In the genomic region with DNA sequence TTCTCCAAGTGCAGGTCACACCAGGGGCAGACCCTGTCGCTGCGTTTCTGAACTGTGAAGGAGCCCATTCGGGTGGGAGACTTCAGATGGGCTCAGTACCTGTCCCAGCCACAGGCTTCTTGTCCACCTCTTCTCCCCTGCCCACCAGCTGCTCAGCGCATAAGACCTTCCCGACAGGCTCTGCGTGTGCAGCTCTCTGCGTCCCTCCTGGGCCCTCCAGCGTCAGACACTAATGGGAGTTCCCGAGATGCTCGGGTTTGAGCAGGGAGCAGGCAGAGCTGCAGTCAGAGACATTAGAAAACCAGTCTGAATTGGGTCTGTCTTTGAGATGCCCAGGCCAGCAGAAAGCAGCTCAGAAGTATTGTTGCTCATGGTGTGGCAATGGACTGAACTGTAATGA, we compare ENCODE assay signal across 26 cellular contexts. TPM values are rescaled to one million over a fixed set of nuclear protein-coding genes. Genes with fewer than 3 reads are reported as not detected.
DNase-seq lines count a peak whose midpoint lies in the region; ATAC-seq and TF ChIP-seq lines count a peak whose summit lies in the region.
"Had no signal": no experiment of that assay in that cellular context is flagged by ENCODE, and none has a peak within 500 bp of the region (broad histone marks: within the 10 kb centered on the region; RNA-seq: fewer than 3 reads in every experiment).

No MANE protein-coding gene starts in this region.

- H3K9ac ChIP-seq in endodermal cell (ENCODE audit: extremely low read depth, low read length, poor library complexity, severe bottlenecking) (no peak overlapping the region), rectal smooth muscle tissue (ENCODE audit: low read length) (no peak overlapping the region)
- H3K9ac ChIP-seq: BLaER1 treated with 17β-estradiol and CSF1 and Interleukin-3, amounts not matched to agents 10 nM and 100 nM had no signal

- H3K9me3 ChIP-seq in endodermal cell (ENCODE audit: control insufficient read depth, low read length) (no peaks in the 10 kb centered on the region), upper lobe of right lung (no peaks in the 10 kb centered on the region)
- H3K9me3 ChIP-seq: BLaER1 treated with 17β-estradiol and CSF1 and Interleukin-3, amounts not matched to agents 10 nM and 100 nM had no signal

- H3K9me3 Mint-ChIP-seq in activated CD4-positive, alpha-beta memory T cell treated with anti-CD3 and anti-CD28 coated beads, Interleukin-2, amount 10 ng/mL, durations not matched to agents 7 days and 5 days: no peaks in the 10 kb centered on the region
- H3K9me3 Mint-ChIP-seq in activated CD4-positive, alpha-beta memory T cell treated with anti-CD3 and anti-CD28 coated beads for 36 hours: no peaks in the 10 kb centered on the region
- H3K9me3 Mint-ChIP-seq in endodermal cell: no peaks in the 10 kb centered on the region
- H3K9me3 Mint-ChIP-seq: IgD-negative memory B cell; stimulated activated memory B cell treated with anti-CD40 and anti-IgM and Interleukin-4, amounts not matched to agents 10 μg/mL and 1 μg/mL and 100 μg/mL, for 72 hours had no signal

- CTCF ChIA-PET in activated CD4-positive, alpha-beta memory T cell treated with anti-CD3 and anti-CD28 coated beads, Interleukin-2, amount 10 ng/mL, durations not matched to agents 7 days and 5 days (lab: Charles Lee): interaction anchor here (0.8 kb wide), 1 partner anchor 9 kb away, joined by 3 read pairs; no protein-coding TSS in a partner anchor
- CTCF ChIA-PET in activated CD4-positive, alpha-beta memory T cell treated with anti-CD3 and anti-CD28 coated beads for 36 hours (lab: Charles Lee): no interaction called here

- no peaks in the 10 kb centered on the region for H3K36me3 Mint-ChIP-seq in activated CD4-positive, alpha-beta memory T cell treated with anti-CD3 and anti-CD28 coated beads, Interleukin-2, amount 10 ng/mL, durations not matched to agents 7 days and 5 days (ENCODE audit: low read depth)
- H3K36me3 Mint-ChIP-seq in activated CD4-positive, alpha-beta memory T cell treated with anti-CD3 and anti-CD28 coated beads for 36 hours: peaks cover 16% of the 10 kb centered on the region
- H3K36me3 Mint-ChIP-seq in endodermal cell (ENCODE audit: low read depth): peaks cover 33% of the 10 kb centered on the region
- H3K36me3 Mint-ChIP-seq: activated CD8-positive, alpha-beta memory T cell treated with anti-CD3 and anti-CD28 coated beads, Interleukin-2, amount 10 ng/mL, durations not matched to agents 7 days and 5 days had no signal

- no peaks in the 10 kb centered on the region for H3K27me3 ChIP-seq in endodermal cell (ENCODE audit: control insufficient read depth, insufficient read depth, low read length, poor library complexity, severe bottlenecking)
- no peaks in the 10 kb centered on the region for H3K27me3 ChIP-seq in rectal smooth muscle tissue (ENCODE audit: control insufficient read depth, insufficient read depth, low read length)
- H3K27me3 ChIP-seq in upper lobe of right lung: no peaks in the 10 kb centered on the region
- H3K27me3 ChIP-seq: BLaER1 treated with 17β-estradiol and CSF1 and Interleukin-3, amounts not matched to agents 10 nM and 100 nM had no signal

- peak; percentile 13 for DNase-seq in activated CD4-positive, alpha-beta memory T cell treated with anti-CD3 and anti-CD28 coated beads, Interleukin-2, amount 10 ng/mL, durations not matched to agents 7 days and 5 days
- no peak for DNase-seq in activated CD4-positive, alpha-beta memory T cell treated with anti-CD3 and anti-CD28 coated beads for 36 hours
- DNase-seq in endodermal cell: peak; percentile 41
- DNase-seq in upper lobe of right lung: peak; percentile 55
- DNase-seq in cerebellar cortex (ENCODE audit: low spot score): no peak
- DNase-seq: activated CD8-positive, alpha-beta memory T cell treated with anti-CD3 and anti-CD28 coated beads, Interleukin-2, amount 10 ng/mL, durations not matched to agents 7 days and 5 days; hypothalamus; MM.1S; NCI-H187; NCI-H2227 treated with DMSO at 0.1 percent for 48 hours; NCI-H774; occipital lobe; right cardiac atrium; SHP77; trophoblast cell had no signal

- no peak overlapping the region for H3K27ac ChIP-seq in endodermal cell (ENCODE audit: low read depth, low read length)
- peak overlapping the region; percentile 54 for H3K27ac ChIP-seq in rectal smooth muscle tissue (ENCODE audit: low read depth, low read length)
- no peak overlapping the region for H3K27ac ChIP-seq in upper lobe of right lung
- H3K27ac ChIP-seq: BLaER1 treated with 17β-estradiol and CSF1 and Interleukin-3, amounts not matched to agents 10 nM and 100 nM had no signal

- H3K27ac Mint-ChIP-seq in activated CD4-positive, alpha-beta memory T cell treated with anti-CD3 and anti-CD28 coated beads, Interleukin-2, amount 10 ng/mL, durations not matched to agents 7 days and 5 days: no peak overlapping the region
- no peak overlapping the region for H3K27ac Mint-ChIP-seq in activated CD4-positive, alpha-beta memory T cell treated with anti-CD3 and anti-CD28 coated beads for 36 hours
- no peak overlapping the region for H3K27ac Mint-ChIP-seq in endodermal cell
- H3K27ac Mint-ChIP-seq: activated CD8-positive, alpha-beta memory T cell treated with anti-CD3 and anti-CD28 coated beads, Interleukin-2, amount 10 ng/mL, durations not matched to agents 7 days and 5 days; IgD-negative memory B cell; stimulated activated memory B cell treated with anti-CD40 and anti-IgM and Interleukin-4, amounts not matched to agents 10 μg/mL and 1 μg/mL and 100 μg/mL, for 72 hours had no signal

- POLR2A ChIA-PET in activated CD4-positive, alpha-beta memory T cell treated with anti-CD3 and anti-CD28 coated beads, Interleukin-2, amount 10 ng/mL, durations not matched to agents 7 days and 5 days (lab: Charles Lee): no interaction called here
- POLR2A ChIA-PET in activated CD4-positive, alpha-beta memory T cell treated with anti-CD3 and anti-CD28 coated beads for 36 hours (lab: Charles Lee): interaction anchor here (0.6 kb wide), 1 partner anchor 534 kb away, joined by 3 read pairs; no protein-coding TSS in a partner anchor

- H3K4me1 ChIP-seq in endodermal cell (ENCODE audit: control insufficient read depth, insufficient read depth, low read length) (no peaks in the 10 kb centered on the region), rectal smooth muscle tissue (ENCODE audit: control insufficient read depth, insufficient read depth, low read length) (peaks cover 35% of the 10 kb centered on the region), upper lobe of right lung (peaks cover 40% of the 10 kb centered on the region)

- H3K36me3 ChIP-seq in endodermal cell (ENCODE audit: control insufficient read depth, insufficient read depth, low read length) (peaks cover 28% of the 10 kb centered on the region), rectal smooth muscle tissue (ENCODE audit: control insufficient read depth, insufficient read depth, low read length) (peaks cover 32% of the 10 kb centered on the region), upper lobe of right lung (peaks cover 54% of the 10 kb centered on the region)

- no peak for TF ChIP-seq CTCF in endodermal cell (conservative IDR thresholded peaks at IDR 0.05)
- no peak for TF ChIP-seq CTCF in upper lobe of right lung (IDR thresholded peaks at IDR 0.05)

- no peak overlapping the region for H3K4me3 Mint-ChIP-seq in activated CD4-positive, alpha-beta memory T cell treated with anti-CD3 and anti-CD28 coated beads, Interleukin-2, amount 10 ng/mL, durations not matched to agents 7 days and 5 days
- no peak overlapping the region for H3K4me3 Mint-ChIP-seq in activated CD4-positive, alpha-beta memory T cell treated with anti-CD3 and anti-CD28 coated beads for 36 hours
- no peak overlapping the region for H3K4me3 Mint-ChIP-seq in endodermal cell
- H3K4me3 Mint-ChIP-seq: activated CD8-positive, alpha-beta memory T cell treated with anti-CD3 and anti-CD28 coated beads, Interleukin-2, amount 10 ng/mL, durations not matched to agents 7 days and 5 days; IgD-negative memory B cell; stimulated activated memory B cell treated with anti-CD40 and anti-IgM and Interleukin-4, amounts not matched to agents 10 μg/mL and 1 μg/mL and 100 μg/mL, for 72 hours had no signal

- intact Hi-C loops in activated CD4-positive, alpha-beta memory T cell treated with anti-CD3 and anti-CD28 coated beads for 36 hours (cut with micrococcal nuclease): no loop called here
- intact Hi-C loops in upper lobe of right lung (cut with DNase I): no loop called here

- H3K4me3 ChIP-seq in endodermal cell (ENCODE audit: low read length) (no peak overlapping the region), rectal smooth muscle tissue (ENCODE audit: low read length) (no peak overlapping the region), upper lobe of right lung (no peak overlapping the region)
- H3K4me3 ChIP-seq: BLaER1 treated with 17β-estradiol and CSF1 and Interleukin-3, amounts not matched to agents 10 nM and 100 nM had no signal

- peaks cover 4% of the 10 kb centered on the region for H3K27me3 Mint-ChIP-seq in activated CD4-positive, alpha-beta memory T cell treated with anti-CD3 and anti-CD28 coated beads, Interleukin-2, amount 10 ng/mL, durations not matched to agents 7 days and 5 days
- no peaks in the 10 kb centered on the region for H3K27me3 Mint-ChIP-seq in activated CD4-positive, alpha-beta memory T cell treated with anti-CD3 and anti-CD28 coated beads for 36 hours
- H3K27me3 Mint-ChIP-seq in endodermal cell (ENCODE audit: insufficient read depth): no peaks in the 10 kb centered on the region
- H3K27me3 Mint-ChIP-seq: stimulated activated memory B cell treated with anti-CD40 and anti-IgM and Interleukin-4, amounts not matched to agents 10 μg/mL and 1 μg/mL and 100 μg/mL, for 72 hours had no signal

- 92 to 97% methylated on average over 5 to 10 of the region's 10 CpGs for WGBS in endodermal cell (ENCODE audit: insufficient coverage in 1 of 2, insufficient read length in 1 of 2), 2 experiments

- no peaks in the 10 kb centered on the region for H3K4me1 Mint-ChIP-seq in activated CD4-positive, alpha-beta memory T cell treated with anti-CD3 and anti-CD28 coated beads, Interleukin-2, amount 10 ng/mL, durations not matched to agents 7 days and 5 days
- no peaks in the 10 kb centered on the region for H3K4me1 Mint-ChIP-seq in activated CD4-positive, alpha-beta memory T cell treated with anti-CD3 and anti-CD28 coated beads for 36 hours (ENCODE audit: low read depth)
- H3K4me1 Mint-ChIP-seq in endodermal cell: peaks cover 12% of the 10 kb centered on the region
- H3K4me1 Mint-ChIP-seq: IgD-negative memory B cell; stimulated activated memory B cell treated with anti-CD40 and anti-IgM and Interleukin-4, amounts not matched to agents 10 μg/mL and 1 μg/mL and 100 μg/mL, for 72 hours had no signal

- no peak for ATAC-seq in upper lobe of right lung
- ATAC-seq in GM18858 (IDR thresholded peaks at IDR 0.05; ENCODE audit: unreplicated experiment): no peak
- no peak for ATAC-seq in HG02759 (IDR thresholded peaks at IDR 0.05; ENCODE audit: unreplicated experiment)
- ATAC-seq: right cardiac atrium; stimulated activated memory B cell treated with anti-CD40 and anti-IgM and Interleukin-4, amounts not matched to agents 10 μg/mL and 1 μg/mL and 100 μg/mL, for 72 hours had no signal

RNA-seq across cellular contexts. Expression of a gene that starts 50.4 kb away (rescaled TPM):
- not detected for total RNA-seq in activated CD4-positive, alpha-beta memory T cell treated with anti-CD3 and anti-CD28 coated beads, Interleukin-2, amount 10 ng/mL, durations not matched to agents 7 days and 5 days
- not detected for total RNA-seq in activated CD4-positive, alpha-beta memory T cell treated with anti-CD3 and anti-CD28 coated beads for 36 hours
- not detected for total RNA-seq in endodermal cell
- polyA plus RNA-seq in endodermal cell (2013, experiment 1 of 2): 1.1 TPM
- 0.21 TPM for polyA plus RNA-seq in endodermal cell (2013, experiment 2 of 2)
- total RNA-seq in upper lobe of right lung: not detected
- total RNA-seq: A172; activated CD8-positive, alpha-beta memory T cell treated with anti-CD3 and anti-CD28 coated beads, Interleukin-2, amount 10 ng/mL, durations not matched to agents 7 days and 5 days; fibroblast of villous mesenchyme; lung microvascular endothelial cell; OCI-LY7; right cardiac atrium had no signal
- polyA plus RNA-seq: IgD-negative memory B cell, keratinocyte had no signal

Comparison
In these comparisons a context has a peak if more than half of its experiments do, and no peak if none do; other contexts are left out.
1. DNase-seq: peak in activated CD4-positive, alpha-beta memory T cell treated with anti-CD3 and anti-CD28 coated beads, Interleukin-2, amount 10 ng/mL, durations not matched to agents 7 days and 5 days (single experiment), endodermal cell (single experiment) and upper lobe of right lung (single experiment); none in activated CD4-positive, alpha-beta memory T cell treated with anti-CD3 and anti-CD28 coated beads for 36 hours (single experiment) and cerebellar cortex (single experiment).